In the genomic region with DNA sequence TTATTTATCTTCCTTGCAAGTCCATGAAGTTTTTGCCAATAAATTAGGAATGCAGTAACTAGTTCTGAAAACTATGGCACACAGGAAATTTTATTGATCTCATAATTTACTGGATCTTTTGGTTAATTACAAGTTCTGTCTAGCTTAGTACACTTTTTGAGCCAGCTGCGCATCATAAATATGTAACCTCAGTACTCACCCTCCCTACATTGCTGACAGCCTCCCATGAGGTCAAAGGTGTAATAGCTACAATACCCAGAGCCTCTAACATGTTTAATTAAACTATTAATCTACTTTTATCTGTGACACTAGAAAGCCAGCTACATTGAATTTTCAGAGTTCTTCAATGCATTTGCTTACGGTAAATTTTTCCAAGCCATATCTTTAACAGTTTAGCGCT, we compare ENCODE assay signal across 2 cellular contexts.
TF ChIP-seq lines count a peak whose summit lies in the region.

No MANE protein-coding gene starts in this region.

TF ChIP-seq in SK-N-SH, 30 proteins besides CTCF, POLR2A, EP300 and RAD21 (continued from another document):
- TF ChIP-seq, protein P1, sequence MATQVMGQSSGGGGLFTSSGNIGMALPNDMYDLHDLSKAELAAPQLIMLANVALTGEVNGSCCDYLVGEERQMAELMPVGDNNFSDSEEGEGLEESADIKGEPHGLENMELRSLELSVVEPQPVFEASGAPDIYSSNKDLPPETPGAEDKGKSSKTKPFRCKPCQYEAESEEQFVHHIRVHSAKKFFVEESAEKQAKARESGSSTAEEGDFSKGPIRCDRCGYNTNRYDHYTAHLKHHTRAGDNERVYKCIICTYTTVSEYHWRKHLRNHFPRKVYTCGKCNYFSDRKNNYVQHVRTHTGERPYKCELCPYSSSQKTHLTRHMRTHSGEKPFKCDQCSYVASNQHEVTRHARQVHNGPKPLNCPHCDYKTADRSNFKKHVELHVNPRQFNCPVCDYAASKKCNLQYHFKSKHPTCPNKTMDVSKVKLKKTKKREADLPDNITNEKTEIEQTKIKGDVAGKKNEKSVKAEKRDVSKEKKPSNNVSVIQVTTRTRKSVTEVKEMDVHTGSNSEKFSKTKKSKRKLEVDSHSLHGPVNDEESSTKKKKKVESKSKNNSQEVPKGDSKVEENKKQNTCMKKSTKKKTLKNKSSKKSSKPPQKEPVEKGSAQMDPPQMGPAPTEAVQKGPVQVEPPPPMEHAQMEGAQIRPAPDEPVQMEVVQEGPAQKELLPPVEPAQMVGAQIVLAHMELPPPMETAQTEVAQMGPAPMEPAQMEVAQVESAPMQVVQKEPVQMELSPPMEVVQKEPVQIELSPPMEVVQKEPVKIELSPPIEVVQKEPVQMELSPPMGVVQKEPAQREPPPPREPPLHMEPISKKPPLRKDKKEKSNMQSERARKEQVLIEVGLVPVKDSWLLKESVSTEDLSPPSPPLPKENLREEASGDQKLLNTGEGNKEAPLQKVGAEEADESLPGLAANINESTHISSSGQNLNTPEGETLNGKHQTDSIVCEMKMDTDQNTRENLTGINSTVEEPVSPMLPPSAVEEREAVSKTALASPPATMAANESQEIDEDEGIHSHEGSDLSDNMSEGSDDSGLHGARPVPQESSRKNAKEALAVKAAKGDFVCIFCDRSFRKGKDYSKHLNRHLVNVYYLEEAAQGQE (IDR thresholded peaks at IDR 0.05; ENCODE audit: low read depth, low read length), result no peak
- TF ChIP-seq RFX5 (IDR thresholded peaks at IDR 0.05; ENCODE audit: low read length) (no peak), FOXM1 (IDR thresholded peaks at IDR 0.05; ENCODE audit: low read depth) (no peak), GABPA (IDR thresholded peaks at IDR 0.05; ENCODE audit: low read depth) (no peak), SIN3A (IDR thresholded peaks at IDR 0.05; ENCODE audit: borderline replicate concordance, low read depth, low read length) (no peak), GATA2 (CRISPR knock-in tag; IDR thresholded peaks at IDR 0.05) (no peak)

TF ChIP-seq in SK-N-SH treated with all-trans-retinoic acid at 6 μM for 48 hours, 23 proteins besides CTCF, POLR2A, EP300 and RAD21 (continued from another document):
- TF ChIP-seq ZNF565 (CRISPR knock-in tag; conservative IDR thresholded peaks at IDR 0.05; ENCODE audit: low read depth) (no peak), OSR1 (CRISPR knock-in tag; IDR thresholded peaks at IDR 0.05) (no peak), BACH2 (CRISPR knock-in tag; IDR thresholded peaks at IDR 0.05; ENCODE audit: borderline replicate concordance) (no peak), POU6F1 (CRISPR knock-in tag; IDR thresholded peaks at IDR 0.05; ENCODE audit: borderline replicate concordance, low read depth) (no peak), ZFP30 (CRISPR knock-in tag; IDR thresholded peaks at IDR 0.05) (no peak), GLIS3 (CRISPR knock-in tag; IDR thresholded peaks at IDR 0.05) (no peak), CSDC2 (CRISPR knock-in tag; IDR thresholded peaks at IDR 0.05) (no peak), ZC3H10 (CRISPR knock-in tag; IDR thresholded peaks at IDR 0.05) (no peak)
TF ChIP-seq in SK-N-SH treated with all-trans-retinoic acid at 6 μM for 48 hours: peak in this region for 0.
